ENCODE assay signal across 8 cellular contexts in the genomic region with DNA sequence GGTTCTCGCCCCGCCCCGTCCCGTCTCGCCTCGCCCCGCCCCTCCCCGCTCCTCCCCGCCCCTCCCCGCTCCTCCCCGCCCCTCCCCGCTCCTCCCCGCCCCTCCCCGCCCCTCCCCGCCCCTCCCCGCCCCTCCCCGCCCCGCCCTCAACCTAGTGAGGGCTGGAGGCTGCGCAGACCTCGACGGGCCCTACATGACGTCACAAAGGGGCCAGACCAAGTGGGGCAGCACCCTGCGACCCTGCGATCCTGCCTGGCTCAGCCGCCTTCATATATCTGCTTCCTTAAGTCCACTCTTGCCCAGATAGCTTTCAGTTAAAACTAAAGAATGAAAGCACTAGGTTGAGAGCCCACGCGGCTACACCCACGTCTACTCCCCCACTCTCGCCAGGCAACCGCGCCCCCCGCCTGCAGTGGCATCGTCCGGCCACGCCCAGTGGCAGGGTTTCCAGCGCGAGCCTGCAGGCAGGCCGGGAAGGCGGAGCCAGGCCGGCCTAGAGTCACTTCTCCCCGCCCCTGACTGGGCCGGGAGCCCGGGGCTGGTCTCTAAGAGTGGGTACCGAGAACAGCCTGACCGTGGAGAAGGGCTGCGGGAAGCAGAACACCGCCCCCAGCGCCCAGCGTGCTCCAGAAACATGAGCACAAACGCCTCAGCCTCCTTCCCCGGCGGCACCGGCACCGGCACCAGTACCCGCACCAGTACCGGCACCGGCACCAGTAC. TPM values are rescaled to one million over a fixed set of nuclear protein-coding genes. Genes with fewer than 3 reads are reported as not detected.
DNase-seq lines count a peak whose midpoint lies in the region; ATAC-seq, FAIRE-seq and TF ChIP-seq lines count a peak whose summit lies in the region.

No MANE protein-coding gene starts in this region.

- H3K4me1 ChIP-seq in adipocyte (ENCODE audit: control insufficient read depth, insufficient read depth, low read length) (peaks cover 5% of the 10 kb centered on the region), pancreas (no peaks in the 10 kb centered on the region), thyroid gland (peaks cover 0 to 2% of the 10 kb centered on the region in 2 donors)

- 1 to 29% methylated on average over 37 to 41 of the region's 57 CpGs for WGBS in pancreas, 2 donors
- WGBS in thyroid gland, 2 donors: 3 to 7% methylated on average over 5 to 17 of the region's 57 CpGs

- DNase-seq in GM06990 (ENCODE audit: extremely low read depth, insufficient read length) (peak; percentile 83), NCI-H1048 (lab: John Stamatoyannopoulos, UW) (peak; percentile 27), adipocyte (ENCODE audit: low read depth) (peak; percentile 93), Right ventricle myocardium superior (peak; percentile 96), pancreas (peak; percentile 89 to 96 (median 94)), thyroid gland (peak; percentile 94)

- H3K9me3 ChIP-seq in SU-DHL-6 (ENCODE audit: insufficient read depth, low read length): no peaks in the 10 kb centered on the region
- no peaks in the 10 kb centered on the region for H3K9me3 ChIP-seq in adipocyte (ENCODE audit: control insufficient read depth, low read length)
- no peaks in the 10 kb centered on the region for H3K9me3 ChIP-seq in pancreas
- no peaks in the 10 kb centered on the region for H3K9me3 ChIP-seq in thyroid gland

- H3F3A ChIP-seq in SU-DHL-6 (ENCODE audit: insufficient read depth): no peaks in the 10 kb centered on the region

- peak overlapping the region; percentile 59 for H2AFZ ChIP-seq in SU-DHL-6 (ENCODE audit: low read depth, low read length, severe bottlenecking)

- H3K27me3 ChIP-seq in GM06990 (replicated peaks; ENCODE audit: control insufficient read depth, insufficient read depth, low read length): no peaks in the 10 kb centered on the region
- no peaks in the 10 kb centered on the region for H3K27me3 ChIP-seq in SU-DHL-6 (ENCODE audit: low read length)
- H3K27me3 ChIP-seq in adipocyte (replicated peaks; ENCODE audit: control insufficient read depth, insufficient read depth, low read length): no peaks in the 10 kb centered on the region
- H3K27me3 ChIP-seq in pancreas: no peaks in the 10 kb centered on the region
- H3K27me3 ChIP-seq in thyroid gland: no peaks in the 10 kb centered on the region

- no peak for TF ChIP-seq CTCF in GM06990 (IDR thresholded peaks at IDR 0.05; ENCODE audit: insufficient read depth, low read length, poor library complexity, severe bottlenecking)
- TF ChIP-seq CTCF in SU-DHL-6 (IDR thresholded peaks at IDR 0.05; ENCODE audit: insufficient read depth, low read length, poor library complexity, severe bottlenecking): no peak
- TF ChIP-seq CTCF in pancreas (IDR thresholded peaks at IDR 0.05): peak in 1 of 4 donors; percentile 22
- peak in 4 of 6 experiments; percentile 6 to 28 (median 18) for TF ChIP-seq CTCF in thyroid gland (IDR thresholded peaks at IDR 0.05)

- H3K36me3 ChIP-seq in GM06990 (ENCODE audit: control insufficient read depth, insufficient read depth, low read length) (no peaks in the 10 kb centered on the region), SU-DHL-6 (ENCODE audit: low read length) (no peaks in the 10 kb centered on the region), adipocyte (ENCODE audit: control insufficient read depth, insufficient read depth, low read length, severe bottlenecking) (no peaks in the 10 kb centered on the region), pancreas (no peaks in the 10 kb centered on the region), thyroid gland (no peaks in the 10 kb centered on the region)

- H4K20me1 ChIP-seq in SU-DHL-6 (ENCODE audit: low read depth, low read length): no peaks in the 10 kb centered on the region

- H3K4me3 ChIP-seq in GM06990 (replicated peaks; ENCODE audit: low read depth, low read length): peak overlapping the region; percentile 34
- H3K4me3 ChIP-seq in SU-DHL-6 (ENCODE audit: insufficient read depth, low read length, poor library complexity, severe bottlenecking): peak overlapping the region; percentile 59
- H3K4me3 ChIP-seq in adipocyte (ENCODE audit: low read length): peak overlapping the region; percentile 87
- H3K4me3 ChIP-seq in pancreas: peak overlapping the region; percentile 35 to 61 (median 48)
- peak overlapping the region; percentile 46 to 59 (median 47) for H3K4me3 ChIP-seq in thyroid gland (replicated peaks in 1 of 3)

- no peaks in the 10 kb centered on the region for H3K79me2 ChIP-seq in SU-DHL-6 (ENCODE audit: insufficient read depth, low read length)

- H3K27ac ChIP-seq in SU-DHL-6 (ENCODE audit: low read depth, low read length): peak overlapping the region; percentile 55
- peak overlapping the region; percentile 54 to 84 (median 76) for H3K27ac ChIP-seq in pancreas
- H3K27ac ChIP-seq in thyroid gland: peak overlapping the region; percentile 90 to 93 (median 91)

- ATAC-seq in HG02610 (IDR thresholded peaks at IDR 0.05; ENCODE audit: unreplicated experiment) (peak; percentile 94), Right ventricle myocardium superior (ENCODE audit: poor library complexity) (peak; percentile 95), pancreas (peak; percentile 91 to 97 (median 95))

- peak overlapping the region; percentile 55 for H3K9ac ChIP-seq in SU-DHL-6 (ENCODE audit: low read length)
- peak overlapping the region; percentile 98 for H3K9ac ChIP-seq in adipocyte (ENCODE audit: low read length)

- TF ChIP-seq POLR2A in thyroid gland (IDR thresholded peaks at IDR 0.05): peak; percentile 56 to 96

- FAIRE-seq in pancreas (lab: Jason Lieb, UNC): peak; percentile 95

- no peaks in the 10 kb centered on the region for H3K9me2 ChIP-seq in SU-DHL-6 (replicated peaks; ENCODE audit: insufficient read depth, low read length)

- H3K4me2 ChIP-seq in SU-DHL-6 (ENCODE audit: low read depth, low read length, poor library complexity, severe bottlenecking): peak overlapping the region; percentile 44

- intact Hi-C loops in Right ventricle myocardium superior (cut with DNase I) (loop anchor here (10.0 kb wide), 2 partner anchors 90 kb away; no protein-coding TSS in a partner anchor), pancreas (cut with DNase I) (no loop called here), thyroid gland (cut with DNase I) (no loop called here)

RNA-seq across cellular contexts. Expression of gene MAOA, which starts 1.5 kb away (rescaled TPM):
- total RNA-seq in Right ventricle myocardium superior (116 TPM), pancreas (100 to 1,000 TPM in 1 of 6 donors, 10 to 100 TPM in 5; 26.3 to 106 (median 53.4) TPM), thyroid gland (100 to 1,000 TPM; 287 to 362 (median 316) TPM)
- polyA plus RNA-seq in pancreas: 10 to 100 TPM; 17.1 to 37.5 TPM

Comparison
In these comparisons a context has a peak if more than half of its experiments do, and no peak if none do; other contexts are left out.
1. Peak in every context shown above with its lines: DNase-seq, ATAC-seq, H3K4me3 ChIP-seq and H3K27ac ChIP-seq.
2. DNase-seq: peak in every context shown above with its lines; median percentile 96 in Right ventricle myocardium superior; 94 in thyroid gland; 94 in pancreas; 93 in adipocyte; 83 in GM06990; 27 in NCI-H1048.
3. H3K4me3 ChIP-seq: peak in every context shown above with its lines; median percentile 87 in adipocyte; 59 in SU-DHL-6; 48 in pancreas; 47 in thyroid gland; 34 in GM06990.
4. CTCF ChIP-seq: peak in thyroid gland (4 of 6); none in GM06990 (single experiment) and SU-DHL-6 (single experiment).